Comparison of ENCODE assay signal across 1 cellular context in the genomic region with DNA sequence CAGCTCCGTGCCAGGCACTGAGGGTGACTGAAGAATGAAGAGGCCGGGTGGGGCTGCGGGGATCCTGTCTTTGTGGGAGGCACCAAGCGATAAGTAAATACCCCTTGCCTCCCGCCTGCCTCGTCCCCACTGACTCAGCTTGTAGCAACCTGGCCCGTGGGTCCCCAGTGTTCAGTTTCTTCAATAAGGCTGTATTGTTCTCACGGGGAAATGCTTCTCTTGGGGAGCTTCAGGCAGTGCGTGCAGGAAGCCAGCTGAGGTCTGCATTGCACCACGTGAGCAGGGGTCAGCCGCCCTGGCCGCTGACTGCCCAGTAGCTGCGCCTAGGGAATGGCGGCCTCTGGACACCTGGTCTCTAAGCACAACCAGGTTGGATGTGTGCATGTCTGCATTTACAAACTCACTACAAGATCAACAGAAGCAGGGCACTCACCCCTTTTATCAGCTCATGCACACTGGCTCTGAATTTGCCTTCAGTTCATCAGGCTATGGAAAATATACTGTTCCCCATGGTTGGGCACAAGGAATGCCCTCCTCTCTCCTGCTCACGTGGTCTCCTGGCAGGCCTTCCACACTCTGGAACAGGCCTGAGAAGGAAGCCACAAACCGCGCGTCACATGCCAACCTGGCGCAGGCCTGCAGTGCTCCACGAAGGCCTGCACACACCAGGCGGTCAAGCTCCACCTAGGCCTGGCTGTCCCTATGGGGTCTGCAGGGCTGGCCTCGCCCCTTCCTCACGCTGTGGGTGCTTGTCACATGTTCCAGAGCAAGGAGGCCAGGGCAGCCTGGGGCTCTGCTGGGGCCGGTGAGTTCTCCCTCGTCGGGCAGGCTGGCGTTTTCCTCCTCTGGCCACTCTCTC.
TF ChIP-seq lines count a peak whose summit lies in the region.

No MANE protein-coding gene starts in this region.

TF ChIP-seq in HepG2, 621 proteins besides CTCF, POLR2A, EP300 and RAD21 (continued from another document):
- peak; percentile 51; the same call in 1 of the 2 replicates for TF ChIP-seq HNRNPL (IDR thresholded peaks at IDR 0.05; ENCODE audit: low read depth, low read length)
- TF ChIP-seq YY1 (IDR thresholded peaks at IDR 0.05; ENCODE audit: insufficient read depth, insufficient replicate concordance, low read depth, low read length): peak; percentile 46
- TF ChIP-seq, protein P1, sequence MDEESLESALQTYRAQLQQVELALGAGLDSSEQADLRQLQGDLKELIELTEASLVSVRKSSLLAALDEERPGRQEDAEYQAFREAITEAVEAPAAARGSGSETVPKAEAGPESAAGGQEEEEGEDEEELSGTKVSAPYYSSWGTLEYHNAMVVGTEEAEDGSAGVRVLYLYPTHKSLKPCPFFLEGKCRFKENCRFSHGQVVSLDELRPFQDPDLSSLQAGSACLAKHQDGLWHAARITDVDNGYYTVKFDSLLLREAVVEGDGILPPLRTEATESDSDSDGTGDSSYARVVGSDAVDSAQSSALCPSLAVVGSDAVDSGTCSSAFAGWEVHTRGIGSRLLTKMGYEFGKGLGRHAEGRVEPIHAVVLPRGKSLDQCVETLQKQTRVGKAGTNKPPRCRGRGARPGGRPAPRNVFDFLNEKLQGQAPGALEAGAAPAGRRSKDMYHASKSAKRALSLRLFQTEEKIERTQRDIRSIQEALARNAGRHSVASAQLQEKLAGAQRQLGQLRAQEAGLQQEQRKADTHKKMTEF (CRISPR knock-in tag; IDR thresholded peaks at IDR 0.05): no peak
- peak; percentile 53; the same call in 1 of the 2 replicates for TF ChIP-seq SOX5 (CRISPR knock-in tag; IDR thresholded peaks at IDR 0.05; ENCODE audit: borderline replicate concordance)
- TF ChIP-seq TBX2 (CRISPR knock-in tag; IDR thresholded peaks at IDR 0.05; ENCODE audit: borderline replicate concordance): no peak
- TF ChIP-seq SALL1 (CRISPR knock-in tag; IDR thresholded peaks at IDR 0.05): 0 out of 2 replicates have a peak, but pooled peaks have one; percentile 13
- TF ChIP-seq FOSL2 (CRISPR knock-in tag; IDR thresholded peaks at IDR 0.05): peak; percentile 29; the same call in 1 of the 2 replicates
- TF ChIP-seq XRCC5 (optimal IDR thresholded peaks at IDR 0.05; ENCODE audit: low read length): peak; percentile 37
- no peak for TF ChIP-seq NR2F6 (IDR thresholded peaks at IDR 0.05)
- TF ChIP-seq NR2F6 (CRISPR knock-in tag; IDR thresholded peaks at IDR 0.05): peak; percentile 63
- TF ChIP-seq KLF12 (CRISPR knock-in tag; IDR thresholded peaks at IDR 0.05; ENCODE audit: borderline replicate concordance): no peak
- TF ChIP-seq, protein P2, sequence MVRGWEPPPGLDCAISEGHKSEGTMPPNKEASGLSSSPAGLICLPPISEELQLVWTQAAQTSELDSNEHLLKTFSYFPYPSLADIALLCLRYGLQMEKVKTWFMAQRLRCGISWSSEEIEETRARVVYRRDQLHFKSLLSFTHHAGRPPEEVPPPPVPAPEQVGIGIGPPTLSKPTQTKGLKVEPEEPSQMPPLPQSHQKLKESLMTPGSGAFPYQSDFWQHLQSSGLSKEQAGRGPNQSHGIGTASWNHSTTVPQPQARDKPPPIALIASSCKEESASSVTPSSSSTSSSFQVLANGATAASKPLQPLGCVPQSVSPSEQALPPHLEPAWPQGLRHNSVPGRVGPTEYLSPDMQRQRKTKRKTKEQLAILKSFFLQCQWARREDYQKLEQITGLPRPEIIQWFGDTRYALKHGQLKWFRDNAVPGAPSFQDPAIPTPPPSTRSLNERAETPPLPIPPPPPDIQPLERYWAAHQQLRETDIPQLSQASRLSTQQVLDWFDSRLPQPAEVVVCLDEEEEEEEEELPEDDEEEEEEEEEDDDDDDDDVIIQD (CRISPR knock-in tag; IDR thresholded peaks at IDR 0.05; ENCODE audit: low read depth): peak; percentile 20; the same call in 1 of the 2 replicates
- TF ChIP-seq HOXA5 (CRISPR knock-in tag; IDR thresholded peaks at IDR 0.05): no peak
- TF ChIP-seq, protein P3, sequence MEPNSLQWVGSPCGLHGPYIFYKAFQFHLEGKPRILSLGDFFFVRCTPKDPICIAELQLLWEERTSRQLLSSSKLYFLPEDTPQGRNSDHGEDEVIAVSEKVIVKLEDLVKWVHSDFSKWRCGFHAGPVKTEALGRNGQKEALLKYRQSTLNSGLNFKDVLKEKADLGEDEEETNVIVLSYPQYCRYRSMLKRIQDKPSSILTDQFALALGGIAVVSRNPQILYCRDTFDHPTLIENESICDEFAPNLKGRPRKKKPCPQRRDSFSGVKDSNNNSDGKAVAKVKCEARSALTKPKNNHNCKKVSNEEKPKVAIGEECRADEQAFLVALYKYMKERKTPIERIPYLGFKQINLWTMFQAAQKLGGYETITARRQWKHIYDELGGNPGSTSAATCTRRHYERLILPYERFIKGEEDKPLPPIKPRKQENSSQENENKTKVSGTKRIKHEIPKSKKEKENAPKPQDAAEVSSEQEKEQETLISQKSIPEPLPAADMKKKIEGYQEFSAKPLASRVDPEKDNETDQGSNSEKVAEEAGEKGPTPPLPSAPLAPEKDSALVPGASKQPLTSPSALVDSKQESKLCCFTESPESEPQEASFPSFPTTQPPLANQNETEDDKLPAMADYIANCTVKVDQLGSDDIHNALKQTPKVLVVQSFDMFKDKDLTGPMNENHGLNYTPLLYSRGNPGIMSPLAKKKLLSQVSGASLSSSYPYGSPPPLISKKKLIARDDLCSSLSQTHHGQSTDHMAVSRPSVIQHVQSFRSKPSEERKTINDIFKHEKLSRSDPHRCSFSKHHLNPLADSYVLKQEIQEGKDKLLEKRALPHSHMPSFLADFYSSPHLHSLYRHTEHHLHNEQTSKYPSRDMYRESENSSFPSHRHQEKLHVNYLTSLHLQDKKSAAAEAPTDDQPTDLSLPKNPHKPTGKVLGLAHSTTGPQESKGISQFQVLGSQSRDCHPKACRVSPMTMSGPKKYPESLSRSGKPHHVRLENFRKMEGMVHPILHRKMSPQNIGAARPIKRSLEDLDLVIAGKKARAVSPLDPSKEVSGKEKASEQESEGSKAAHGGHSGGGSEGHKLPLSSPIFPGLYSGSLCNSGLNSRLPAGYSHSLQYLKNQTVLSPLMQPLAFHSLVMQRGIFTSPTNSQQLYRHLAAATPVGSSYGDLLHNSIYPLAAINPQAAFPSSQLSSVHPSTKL (CRISPR knock-in tag; IDR thresholded peaks at IDR 0.05): peak; percentile 39; the same call in 1 of the 2 replicates
- TF ChIP-seq SOX13 (IDR thresholded peaks at IDR 0.05): no peak
- 0 out of 4 replicates have a peak, but pooled peaks of 1 of the 2 experiments have one; percentile 17 for TF ChIP-seq SOX13 (CRISPR knock-in tag; conservative IDR thresholded peaks at IDR 0.05 in 1 of 2, IDR thresholded peaks at IDR 0.05 in 1 of 2)
- TF ChIP-seq, protein P4, sequence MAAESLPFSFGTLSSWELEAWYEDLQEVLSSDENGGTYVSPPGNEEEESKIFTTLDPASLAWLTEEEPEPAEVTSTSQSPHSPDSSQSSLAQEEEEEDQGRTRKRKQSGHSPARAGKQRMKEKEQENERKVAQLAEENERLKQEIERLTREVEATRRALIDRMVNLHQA (CRISPR knock-in tag; IDR thresholded peaks at IDR 0.05): no peak
- no peak for TF ChIP-seq ZNF652 (CRISPR knock-in tag; IDR thresholded peaks at IDR 0.05; ENCODE audit: borderline replicate concordance, low read depth)
- no peak for TF ChIP-seq IKZF5 (CRISPR knock-in tag; IDR thresholded peaks at IDR 0.05)
- peak; percentile 23; the same call in 1 of the 2 replicates for TF ChIP-seq RXRB (CRISPR knock-in tag; IDR thresholded peaks at IDR 0.05; ENCODE audit: borderline replicate concordance)
- no peak for TF ChIP-seq ZNF12 (CRISPR knock-in tag; IDR thresholded peaks at IDR 0.05)
- TF ChIP-seq, protein P5, sequence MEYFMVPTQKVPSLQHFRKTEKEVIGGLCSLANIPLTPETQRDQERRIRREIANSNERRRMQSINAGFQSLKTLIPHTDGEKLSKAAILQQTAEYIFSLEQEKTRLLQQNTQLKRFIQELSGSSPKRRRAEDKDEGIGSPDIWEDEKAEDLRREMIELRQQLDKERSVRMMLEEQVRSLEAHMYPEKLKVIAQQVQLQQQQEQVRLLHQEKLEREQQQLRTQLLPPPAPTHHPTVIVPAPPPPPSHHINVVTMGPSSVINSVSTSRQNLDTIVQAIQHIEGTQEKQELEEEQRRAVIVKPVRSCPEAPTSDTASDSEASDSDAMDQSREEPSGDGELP (IDR thresholded peaks at IDR 0.05; ENCODE audit: borderline replicate concordance, low read depth): peak; percentile 64; the same call in 1 of the 2 replicates
- no peak for TF ChIP-seq EED (CRISPR knock-in tag; IDR thresholded peaks at IDR 0.05)
